12 cellular contexts compared by ENCODE assay signal in the genomic region with DNA sequence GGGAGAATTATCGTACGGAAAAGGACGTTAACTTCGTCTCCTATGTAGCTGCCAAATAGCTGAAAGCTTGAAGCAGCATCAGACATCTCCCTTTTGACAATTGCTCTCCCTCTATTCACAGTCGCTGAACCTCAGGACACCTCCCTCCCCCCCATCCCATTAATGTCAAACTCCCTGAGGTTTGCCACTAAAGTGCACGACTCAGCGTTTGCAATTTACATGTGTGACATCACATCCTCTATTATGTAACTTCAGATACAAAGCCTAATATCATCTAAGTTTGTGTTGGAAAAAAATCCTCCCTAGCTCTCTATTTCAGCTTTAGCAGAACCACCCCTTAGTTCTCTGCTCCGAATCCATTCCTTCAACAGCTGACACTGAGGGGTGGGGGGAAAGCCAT. TPM values are rescaled to one million over a fixed set of nuclear protein-coding genes. Genes with fewer than 3 reads are reported as not detected.
DNase-seq lines count a peak whose midpoint lies in the region; ATAC-seq and TF ChIP-seq lines count a peak whose summit lies in the region.
"Had no signal": no experiment of that assay in that cellular context is flagged by ENCODE, and none has a peak within 500 bp of the region (broad histone marks: within the 10 kb centered on the region; RNA-seq: fewer than 3 reads in every experiment).

No MANE protein-coding gene starts in this region.

- no peaks in the 10 kb centered on the region for H3K36me3 Mint-ChIP-seq in activated CD8-positive, alpha-beta memory T cell treated with anti-CD3 and anti-CD28 coated beads, Interleukin-2, amount 10 ng/mL, durations not matched to agents 7 days and 5 days

- CTCF ChIA-PET in activated CD8-positive, alpha-beta memory T cell treated with anti-CD3 and anti-CD28 coated beads, Interleukin-2, amount 10 ng/mL, durations not matched to agents 7 days and 5 days (lab: Charles Lee): interaction anchor here (0.6 kb wide), 1 partner anchor 11 kb away, joined by 4 read pairs; no protein-coding TSS in a partner anchor

- H3K36me3 ChIP-seq in ascending aorta (no peaks in the 10 kb centered on the region), lower lobe of right lung (no peaks in the 10 kb centered on the region), vagina (no peaks in the 10 kb centered on the region)
- H3K36me3 ChIP-seq: SJCRH30 had no signal

- no peak overlapping the region for H3K4me3 Mint-ChIP-seq in activated CD8-positive, alpha-beta memory T cell treated with anti-CD3 and anti-CD28 coated beads, Interleukin-2, amount 10 ng/mL, durations not matched to agents 7 days and 5 days

- no peaks in the 10 kb centered on the region for H3K9me3 Mint-ChIP-seq in activated CD8-positive, alpha-beta memory T cell treated with anti-CD3 and anti-CD28 coated beads, Interleukin-2, amount 10 ng/mL, durations not matched to agents 7 days and 5 days (ENCODE audit: low read depth)

- intact Hi-C loops in ascending aorta (cut with DNase I) (loop anchor here (10.0 kb wide), 4 partner anchors 533 to 1787 kb away; a partner anchor contains a TSS), lower lobe of right lung (cut with DNase I) (no loop called here), vagina (cut with DNase I) (no loop called here)

- peak in 2 of 3 experiments; percentile 2 to 25 for DNase-seq in stimulated activated CD4-positive, alpha-beta T cell treated with anti-CD3 and anti-CD28 coated beads, TNF-alpha, amount 100 ng/mL, for 4 hours (ENCODE audit: low read depth in 3 of 3)
- no peak for DNase-seq in stimulated activated CD4-positive, alpha-beta T cell treated with anti-CD3 and anti-CD28 coated beads, Interleukin-2, amount 100 ng/mL, for 24 hours
- no peak for DNase-seq in ascending aorta (ENCODE audit: low spot score in 2 of 2)
- no peak for DNase-seq in lower lobe of right lung
- no peak for DNase-seq in vagina (ENCODE audit: extremely low spot score in 2 of 2)
- no peak for DNase-seq in NCI-H82 treated with DMSO at 0.1 percent for 48 hours (lab: John Stamatoyannopoulos, UW; ENCODE audit: unreplicated experiment)
- no peak for DNase-seq in mesenteric fat pad (ENCODE audit: low spot score)
- DNase-seq in activated CD8-positive, alpha-beta memory T cell treated with anti-CD3 and anti-CD28 coated beads, Interleukin-2, amount 10 ng/mL, durations not matched to agents 7 days and 5 days: no peak
- DNase-seq: Caco-2, midbrain had no signal

- H3K27me3 ChIP-seq in ascending aorta (no peaks in the 10 kb centered on the region), lower lobe of right lung (ENCODE audit: low read depth) (peaks cover 4% of the 10 kb centered on the region), vagina (no peaks in the 10 kb centered on the region)

- no peaks in the 10 kb centered on the region for H3K9me3 ChIP-seq in ascending aorta
- H3K9me3 ChIP-seq in lower lobe of right lung: no peaks in the 10 kb centered on the region
- no peaks in the 10 kb centered on the region for H3K9me3 ChIP-seq in vagina
- H3K9me3 ChIP-seq: Caco-2, SJCRH30 had no signal

- peaks cover 0 to 5% of the 10 kb centered on the region in 2 donors for H3K4me1 ChIP-seq in ascending aorta
- H3K4me1 ChIP-seq in lower lobe of right lung: peaks cover 4% of the 10 kb centered on the region
- peaks cover 29% of the 10 kb centered on the region for H3K4me1 ChIP-seq in vagina
- H3K4me1 ChIP-seq: SJCRH30 had no signal

- H3K27ac ChIP-seq in ascending aorta: peak overlapping the region in 1 of 2 donors; percentile 34
- H3K27ac ChIP-seq in lower lobe of right lung: no peak overlapping the region
- peak overlapping the region; percentile 17 for H3K27ac ChIP-seq in vagina
- H3K27ac ChIP-seq: SJCRH30 had no signal

- H3K27me3 Mint-ChIP-seq in activated CD8-positive, alpha-beta memory T cell treated with anti-CD3 and anti-CD28 coated beads, Interleukin-2, amount 10 ng/mL, durations not matched to agents 7 days and 5 days: peaks cover 27% of the 10 kb centered on the region

- ATAC-seq in lower lobe of right lung: no peak
- no peak for ATAC-seq in activated CD8-positive, alpha-beta memory T cell treated with anti-CD3 and anti-CD28 coated beads, Interleukin-2, amount 10 ng/mL, durations not matched to agents 7 days and 5 days
- ATAC-seq: K562 had no signal

- no peak overlapping the region for H3K27ac Mint-ChIP-seq in activated CD8-positive, alpha-beta memory T cell treated with anti-CD3 and anti-CD28 coated beads, Interleukin-2, amount 10 ng/mL, durations not matched to agents 7 days and 5 days

- H3K4me1 Mint-ChIP-seq in activated CD8-positive, alpha-beta memory T cell treated with anti-CD3 and anti-CD28 coated beads, Interleukin-2, amount 10 ng/mL, durations not matched to agents 7 days and 5 days: peaks cover 9% of the 10 kb centered on the region

- TF ChIP-seq POLR2A in vagina (IDR thresholded peaks at IDR 0.05): no peak

- TF ChIP-seq CTCF in ascending aorta (IDR thresholded peaks at IDR 0.05) (no peak), lower lobe of right lung (IDR thresholded peaks at IDR 0.05) (no peak), vagina (IDR thresholded peaks at IDR 0.05) (no peak)

- H3K4me3 ChIP-seq in ascending aorta (peak overlapping the region; percentile 2 to 39), lower lobe of right lung (peak overlapping the region; percentile 18), vagina (peak overlapping the region in 1 of 2 donors; percentile 17)
- H3K4me3 ChIP-seq: K562, SJCRH30 had no signal

RNA-seq across cellular contexts. Expression of a gene that starts 5.5 kb away (rescaled TPM):
- total RNA-seq in ascending aorta: 42.3 TPM
- total RNA-seq in lower lobe of right lung: 31.4 TPM
- total RNA-seq in vagina: 9.6 TPM
- 7.1 TPM for total RNA-seq in mesenteric fat pad
- total RNA-seq in activated CD8-positive, alpha-beta memory T cell treated with anti-CD3 and anti-CD28 coated beads, Interleukin-2, amount 10 ng/mL, durations not matched to agents 7 days and 5 days: 1 to 10 TPM; 2.2 to 9.0 TPM

Comparison
In these comparisons a context has a peak if more than half of its experiments do, and no peak if none do; other contexts are left out.
1. DNase-seq: peak in stimulated activated CD4-positive, alpha-beta T cell treated with anti-CD3 and anti-CD28 coated beads, TNF-alpha, amount 100 ng/mL, for 4 hours (2 of 3); none in stimulated activated CD4-positive, alpha-beta T cell treated with anti-CD3 and anti-CD28 coated beads, Interleukin-2, amount 100 ng/mL, for 24 hours (0 of 2), ascending aorta (0 of 2), lower lobe of right lung (single experiment), vagina (0 of 2), NCI-H82 treated with DMSO at 0.1 percent for 48 hours (single experiment), mesenteric fat pad (single experiment) and activated CD8-positive, alpha-beta memory T cell treated with anti-CD3 and anti-CD28 coated beads, Interleukin-2, amount 10 ng/mL, durations not matched to agents 7 days and 5 days (single experiment).